In the genomic region with DNA sequence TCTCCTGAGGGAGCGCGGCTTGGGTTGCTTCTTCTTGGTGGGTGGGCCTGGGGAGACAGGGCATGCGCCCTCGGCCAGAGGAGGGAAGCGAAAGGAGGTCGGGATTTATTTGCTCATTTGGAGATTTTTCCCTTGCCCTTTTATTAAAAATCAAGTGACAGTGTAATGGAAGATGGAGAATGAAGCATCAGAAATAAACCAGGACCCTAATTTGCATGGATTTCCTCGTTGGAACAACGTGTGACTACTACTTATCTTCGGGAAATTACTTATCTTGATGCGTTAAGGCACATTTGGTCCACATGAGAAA, we compare ENCODE assay signal across 9 cellular contexts. TPM values are rescaled to one million over a fixed set of nuclear protein-coding genes. Genes with fewer than 3 reads are reported as not detected.
DNase-seq lines count a peak whose midpoint lies in the region; ATAC-seq, FAIRE-seq and TF ChIP-seq lines count a peak whose summit lies in the region.
"Had no signal": no experiment of that assay in that cellular context is flagged by ENCODE, and none has a peak within 500 bp of the region (broad histone marks: within the 10 kb centered on the region; RNA-seq: fewer than 3 reads in every experiment).

No MANE protein-coding gene starts in this region.

- peak overlapping the region; percentile 80 for H3K4me2 ChIP-seq in GM12878 (ENCODE audit: control insufficient read depth, insufficient read depth)

- DNase-seq in AG10803 (ENCODE audit: low read depth) (no peak), GM12878 (ENCODE audit: low read depth, low spot score) (no peak), kidney glomerular epithelial cell (lab: John Stamatoyannopoulos, UW) (peak; percentile 44), suprapubic skin (ENCODE audit: low spot score in 2 of 2) (no peak), globus pallidus (ENCODE audit: low spot score) (no peak), H4 (ENCODE audit: low spot score) (no peak)

- 7% methylated on average over 8 of the region's 10 CpGs for WGBS in HUES64
- WGBS in GM12878 (ENCODE audit: insufficient coverage, insufficient replicate concordance, low lambda C conversion rate, missing lambda C conversion rate) = 11% methylated on average over 10 of the region's 10 CpGs
- under 1% methylated on average over 10 of the region's 10 CpGs for WGBS in suprapubic skin

- TF ChIP-seq EP300 in GM12878 (IDR thresholded peaks at IDR 0.05; ENCODE audit: borderline replicate concordance in 1 of 2, control insufficient read depth in 1 of 2, low read depth in 2 of 2, low read length in 2 of 2) (no peak), suprapubic skin (IDR thresholded peaks at IDR 0.05) (no peak)

- TF ChIP-seq POLR2A in GM12878 (IDR thresholded peaks at IDR 0.05; ENCODE audit: low read depth, low read length) = no peak
- no peak for TF ChIP-seq POLR2A in suprapubic skin (IDR thresholded peaks at IDR 0.05)

- no peak for FAIRE-seq in GM12878 (lab: Jason Lieb, UNC)

- H3K79me2 ChIP-seq in GM12878 (ENCODE audit: control insufficient read depth, insufficient read depth, low read length) = peaks cover 31% of the 10 kb centered on the region

- SMC1A ChIA-PET in GM12878 (lab: Charles Lee; ENCODE audit: uncharacterized antibody, unreplicated experiment) = no interaction called here

- H3K27me3 ChIP-seq in HUES64 (ENCODE audit: insufficient read depth, low read length) (no peaks in the 10 kb centered on the region), GM12878 (replicated peaks in 1 of 2; ENCODE audit: control insufficient read depth in 2 of 2, insufficient read depth in 2 of 2, low read length in 1 of 2) (no peaks in the 10 kb centered on the region), suprapubic skin (no peaks in the 10 kb centered on the region)

- in situ Hi-C loops in GM12878 (cut with MboI) = loop anchor here (5.0 kb wide), 1 partner anchor 150 kb away; the partner anchor contains the start of gene TMEM165

- H3K36me3 ChIP-seq in HUES64 (ENCODE audit: insufficient read depth, low read length) (no peaks in the 10 kb centered on the region), GM12878 (ENCODE audit: control insufficient read depth in 2 of 2, insufficient read depth in 2 of 2, low read length in 1 of 2) (no peaks in the 10 kb centered on the region), suprapubic skin (no peaks in the 10 kb centered on the region)

- POLR2A ChIA-PET in GM12878 (lab: Charles Lee) = no interaction called here

- no peaks in the 10 kb centered on the region for H4K20me1 ChIP-seq in GM12878 (ENCODE audit: control insufficient read depth, insufficient read depth)

- TF ChIP-seq CTCF in AG10803 (conservative IDR thresholded peaks at IDR 0.05; ENCODE audit: low read length) (no peak), GM12878 (IDR thresholded peaks at IDR 0.05 in 2 of 3, conservative IDR thresholded peaks at IDR 0.05 in 1 of 3; ENCODE audit: control insufficient read depth in 2 of 3, extremely low read depth in 1 of 3, insufficient read depth in 1 of 3, low read depth in 3 of 3, low read length in 3 of 3) (no peak), suprapubic skin (IDR thresholded peaks at IDR 0.05) (no peak)

- H3K9ac ChIP-seq in HUES64 (ENCODE audit: low read depth, low read length) = peak overlapping the region; percentile 83
- peak overlapping the region; percentile 87 for H3K9ac ChIP-seq in GM12878 (ENCODE audit: control insufficient read depth, insufficient read depth, low read length)

- H3K4me1 ChIP-seq in HUES64 (ENCODE audit: insufficient read depth, low read length) (peaks cover 32% of the 10 kb centered on the region), GM12878 (ENCODE audit: control insufficient read depth, insufficient read depth, low read length) (no peaks in the 10 kb centered on the region), suprapubic skin (peaks cover 16% of the 10 kb centered on the region)

- CTCF ChIA-PET in GM12878 (lab: Yijun Ruan, JAX) = no interaction called here

- H2AFZ ChIP-seq in GM12878 (ENCODE audit: control insufficient read depth, low read depth, low read length) = peak overlapping the region; percentile 80

- intact Hi-C loops in GM12878 (cut with micrococcal nuclease; ENCODE audit: unreplicated experiment) = loop anchor here (2.0 to 10.0 kb wide), 3 partner anchors 100 to 887 kb away; partner anchors contain the start of genes PAICS and PPAT

- H3K9me3 ChIP-seq in HUES64 (ENCODE audit: insufficient read depth, low read depth, low read length) = no peaks in the 10 kb centered on the region
- no peaks in the 10 kb centered on the region for H3K9me3 ChIP-seq in GM12878 (replicated peaks; ENCODE audit: control insufficient read depth, insufficient read depth, low read length)
- no peaks in the 10 kb centered on the region for H3K9me3 ChIP-seq in suprapubic skin

- peak overlapping the region; percentile 97 for H3K27ac ChIP-seq in HUES64 (ENCODE audit: low read depth, low read length)
- H3K27ac ChIP-seq in GM12878 (ENCODE audit: control insufficient read depth, insufficient read depth) = peak overlapping the region; percentile 88
- H3K27ac ChIP-seq in suprapubic skin = peak overlapping the region; percentile 96

- ATAC-seq in GM12878 = no peak
- no peak for ATAC-seq in HG02885 (IDR thresholded peaks at IDR 0.05; ENCODE audit: poor library complexity, unreplicated experiment)

- BruUV-seq in GM12878 (replicated peaks; lab: Mats Ljungman, UMichigan) = no TSS peak

- peak overlapping the region; percentile 85 for H3K4me3 ChIP-seq in AG10803 (ENCODE audit: low read length)
- peak overlapping the region; percentile 68 for H3K4me3 ChIP-seq in HUES64 (ENCODE audit: low read length)
- peak overlapping the region; percentile 80 for H3K4me3 ChIP-seq in GM12878
- peak overlapping the region; percentile 90 for H3K4me3 ChIP-seq in suprapubic skin

- no peak for TF ChIP-seq RAD21 in GM12878 (IDR thresholded peaks at IDR 0.05; ENCODE audit: insufficient read depth, low read depth, low read length)

- RAD21 ChIA-PET in GM12878 (lab: Charles Lee; ENCODE audit: unreplicated experiment) = interaction anchor here (3.2 kb wide), 1 partner anchor 138 kb away, joined by 22 read pairs; no protein-coding TSS in a partner anchor

TF ChIP-seq in GM12878, 131 proteins besides CTCF, POLR2A, EP300 and RAD21:
- TF ChIP-seq IKZF2 (IDR thresholded peaks at IDR 0.05) (0 out of 4 replicates have a peak, but pooled peaks of 1 of the 2 experiments have one; percentile 9), EED (IDR thresholded peaks at IDR 0.05; ENCODE audit: low read depth) (peak; percentile 18; the same call in 1 of the 2 replicates), ZZZ3 (IDR thresholded peaks at IDR 0.05; ENCODE audit: control insufficient read depth, insufficient read length, low read depth) (no peak)

RNA-seq across cellular contexts. Expression of gene CLOCK, which starts 0.7 kb away (rescaled TPM):
- 10.4 TPM for polyA plus RNA-seq in HUES64 (2013, experiment 1 of 2)
- 14.8 TPM for polyA plus RNA-seq in HUES64 (2013, experiment 2 of 2)
- 43.0 and 43.8 TPM in 2 replicates for total RNA-seq in GM12878 (2013; cell fraction: nucleolus; rRNA removed)
- total RNA-seq in GM12878 (2014; rRNA removed) (10.6 and 11.6 TPM in 2 replicates), GM12878 (2014; rRNA removed; fragmentation: Illumina TruSeq; extraction: Trizol) (9.1 and 11.5 TPM in 2 replicates), GM12878 (2021) (8.0 and 10.4 TPM in 2 replicates), suprapubic skin (10 to 100 TPM; 15.9 to 20.7 (median 19.0) TPM)
- polyA plus RNA-seq in GM12878 (2011; ENCODE audit: low read depth) = 1.9 TPM
- polyA plus RNA-seq in GM12878 (2011; rRNA removed) (10.3 and 11.7 TPM in 2 replicates), GM12878 (2014; fragmentation: Illumina TruSeq; extraction: Trizol) (7.3 and 10.3 TPM in 2 replicates), GM12878 (2014; fragmentation: Nextera tagmentation; extraction: Ambion mirVana) (1 to 10 TPM; 2.8 to 3.5 TPM), GM12878 (2014; rRNA removed) (5.5 and 6.0 TPM in 2 replicates), GM12878 (2016; fragmentation: Nextera tagmentation; extraction: Ambion mirVana) (10 to 100 TPM; 10.5 to 11.7 TPM)
- 4.2 and 6.6 TPM in 2 replicates for polyA plus RNA-seq in GM12878 (2011; cell fraction: cytosol; rRNA removed)
- polyA plus RNA-seq in GM12878 (2011; cell fraction: nucleus; rRNA removed) = 15.6 and 16.1 TPM in 2 replicates
- polyA plus RNA-seq in GM12878 (2012) = 3.9 and 4.2 TPM in 2 replicates
- polyA minus RNA-seq in GM12878 (2011; rRNA and poly(A)+ RNA removed) = 29.8 and 31.7 TPM in 2 replicates
- polyA minus RNA-seq in GM12878 (2011; cell fraction: cytosol; rRNA and poly(A)+ RNA removed) = 6.1 and 7.2 TPM in 2 replicates
- 27.9 and 36.9 TPM in 2 replicates for polyA minus RNA-seq in GM12878 (2011; cell fraction: nucleus; rRNA and poly(A)+ RNA removed)
- 12.3 and 19.5 TPM in 2 replicates for total RNA-seq in H4 (2014; rRNA removed; shearing (Covaris generic))

RNA-seq across cellular contexts. Expression of gene PDCL2, which starts 44.6 kb away (rescaled TPM):
- not detected for polyA plus RNA-seq in HUES64 (2013, experiment 1 of 2)
- polyA plus RNA-seq in HUES64 (2013, experiment 2 of 2) = not detected
- not detected in 2 replicates for total RNA-seq in GM12878 (2013; cell fraction: nucleolus; rRNA removed)
- total RNA-seq in GM12878 (2014; rRNA removed) (not detected in 2 replicates), GM12878 (2014; rRNA removed; fragmentation: Illumina TruSeq; extraction: Trizol) (not detected in 2 replicates), GM12878 (2021) (not detected in 2 replicates), suprapubic skin (not detected)
- not detected for polyA plus RNA-seq in GM12878 (2011; ENCODE audit: low read depth)
- polyA plus RNA-seq in GM12878 (2011; rRNA removed) (not detected in 2 replicates), GM12878 (2014; fragmentation: Illumina TruSeq; extraction: Trizol) (not detected in 2 replicates), GM12878 (2014; fragmentation: Nextera tagmentation; extraction: Ambion mirVana) (not detected), GM12878 (2014; rRNA removed) (not detected in 2 replicates), GM12878 (2016; fragmentation: Nextera tagmentation; extraction: Ambion mirVana) (not detected)
- not detected in 2 replicates for polyA plus RNA-seq in GM12878 (2011; cell fraction: cytosol; rRNA removed)
- polyA plus RNA-seq in GM12878 (2011; cell fraction: nucleus; rRNA removed) = not detected in 2 replicates
- not detected in 2 replicates for polyA plus RNA-seq in GM12878 (2012)
- not detected in 2 replicates for polyA minus RNA-seq in GM12878 (2011; rRNA and poly(A)+ RNA removed)
- not detected in 2 replicates for polyA minus RNA-seq in GM12878 (2011; cell fraction: cytosol; rRNA and poly(A)+ RNA removed)
- polyA minus RNA-seq in GM12878 (2011; cell fraction: nucleus; rRNA and poly(A)+ RNA removed) = not detected in 2 replicates
- total RNA-seq in H4 (2014; rRNA removed; shearing (Covaris generic)) = not detected in 2 replicates
- total RNA-seq: renal cortical epithelial cell had no signal
